ENCODE assay signal across 21 cellular contexts in the genomic region with DNA sequence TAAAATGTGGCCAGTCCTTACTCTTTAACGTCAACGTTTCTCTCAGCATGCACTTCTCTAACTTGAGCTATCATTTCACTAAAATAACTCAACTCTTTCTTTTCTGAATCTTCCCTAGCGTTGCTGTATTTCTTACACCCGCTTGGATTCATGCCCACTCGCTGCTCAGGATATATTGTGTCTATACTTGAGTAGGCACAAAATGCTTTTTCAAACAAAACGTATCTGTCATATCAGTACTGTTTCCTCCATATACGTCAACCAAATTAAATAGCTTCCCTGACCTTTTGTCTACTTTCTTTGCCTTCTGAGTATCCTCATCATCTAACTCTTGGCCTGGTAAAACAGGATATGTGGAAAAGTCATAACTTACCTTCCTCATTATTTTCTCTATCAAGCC.
"Had no signal": no experiment of that assay in that cellular context is flagged by ENCODE, and none has a peak within 500 bp of the region (broad histone marks: within the 10 kb centered on the region; RNA-seq: fewer than 3 reads in every experiment).

No MANE protein-coding gene starts in this region.

- H3K36me3 ChIP-seq: MG63, SJSA1 had no signal

- DNase-seq: IMR-90, Karpas-422, KG1, MG63, NCI-H1092, NCI-H1105 treated with DMSO at 0.1 percent for 48 hours, NCI-H1417 treated with DMSO at 0.1 percent for 48 hours, NCI-H146, NCI-H1694 treated with DMSO at 0.1 percent for 48 hours, NCI-H1930, NCI-H2081, NCI-H2107, NCI-H2227 treated with DMSO at 0.1 percent for 48 hours, NCI-H524, NCI-H526 treated with DMSO at 0.1 percent for 48 hours, NCI-H774, Right ventricle myocardium superior, RPMI8226, SIG-M5 had no signal

- H3K27me3 ChIP-seq: MG63, SJSA1 had no signal

- H3K9me3 ChIP-seq: MG63, SJSA1 had no signal

- H3K27ac ChIP-seq: SJSA1, SK-N-MC had no signal

- H3K4me3 ChIP-seq: MG63, SJSA1, SK-N-MC had no signal
